Comparison of ENCODE assay signal across 8 cellular contexts in genomic region chr4:174283507-174284180, GRCh38. TPM values are rescaled to one million over a fixed set of nuclear protein-coding genes. Genes with fewer than 3 reads are reported as not detected.
DNase-seq lines count a peak whose midpoint lies in the region; ATAC-seq and TF ChIP-seq lines count a peak whose summit lies in the region.

Gene CEP44 (plus strand): TSS chr4:174283911. CDS start chr4:174299122, 15,211 bp downstream.
Gene FBXO8 (minus strand): TSS chr4:174283667. CDS start chr4:174263092, 20,575 bp downstream.

- intact Hi-C loops in activated CD4-positive, alpha-beta T cell treated with anti-CD3 and anti-CD28 coated beads, Interleukin-2, amount 10 ng/mL, durations not matched to agents 24 days and 14 days (cut with micrococcal nuclease) = loop anchor here (1.0 to 5.0 kb wide), 3 partner anchors 76 to 951 kb away; partner anchors contain the start of genes HMGB2 and SAP30

- ATAC-seq in GM19023 (IDR thresholded peaks at IDR 0.05; ENCODE audit: unreplicated experiment) (peak; percentile 73), HG03342 (IDR thresholded peaks at IDR 0.05; ENCODE audit: unreplicated experiment) (peak; percentile 50), left lobe of liver (peak; percentile 85)

- H3K9me3 Mint-ChIP-seq in activated CD4-positive, alpha-beta T cell treated with anti-CD3 and anti-CD28 coated beads, Interleukin-2, amount 10 ng/mL, durations not matched to agents 24 days and 14 days = peaks cover 4% of the 10 kb centered on the region

- TF ChIP-seq CTCF in coronary artery (IDR thresholded peaks at IDR 0.05) = no peak

- H3K27ac Mint-ChIP-seq in activated CD4-positive, alpha-beta T cell treated with anti-CD3 and anti-CD28 coated beads, Interleukin-2, amount 10 ng/mL, durations not matched to agents 24 days and 14 days = peak within 1 kb of the TSS; percentile 99

- H3K27me3 Mint-ChIP-seq in activated CD4-positive, alpha-beta T cell treated with anti-CD3 and anti-CD28 coated beads, Interleukin-2, amount 10 ng/mL, durations not matched to agents 24 days and 14 days = no peaks in the 10 kb centered on the region

- H3K4me1 Mint-ChIP-seq in activated CD4-positive, alpha-beta T cell treated with anti-CD3 and anti-CD28 coated beads, Interleukin-2, amount 10 ng/mL, durations not matched to agents 24 days and 14 days = peaks cover 43% of the 10 kb centered on the region

- DNase-seq in AML-193 (lab: John Stamatoyannopoulos, UW) (peak; percentile 80 to 81), NCI-H510A (lab: John Stamatoyannopoulos, UW) (peak; percentile 34), coronary artery (ENCODE audit: low spot score) (peak; percentile 80), left lobe of liver (ENCODE audit: low spot score) (peak; percentile 80)
- DNase-seq in activated CD4-positive, alpha-beta T cell treated with anti-CD3 and anti-CD28 coated beads, Interleukin-2, amount 10 ng/mL, durations not matched to agents 24 days and 14 days = peak; percentile 90
- peak; percentile 64 to 69 for DNase-seq in stimulated activated CD4-positive, alpha-beta T cell treated with anti-CD3 and anti-CD28 coated beads, Interleukin-2, amount 100 ng/mL, for 24 hours

- H3K27ac ChIP-seq in coronary artery = peak within 1 kb of the TSS; percentile 92 to 98

- peak within 1 kb of the TSS; percentile 80 for H3K4me3 ChIP-seq in coronary artery

- peak within 1 kb of the TSS; percentile 100 for H3K4me3 Mint-ChIP-seq in activated CD4-positive, alpha-beta T cell treated with anti-CD3 and anti-CD28 coated beads, Interleukin-2, amount 10 ng/mL, durations not matched to agents 24 days and 14 days

- H3K36me3 Mint-ChIP-seq in activated CD4-positive, alpha-beta T cell treated with anti-CD3 and anti-CD28 coated beads, Interleukin-2, amount 10 ng/mL, durations not matched to agents 24 days and 14 days (ENCODE audit: low read depth) = peaks cover 22% of the 10 kb centered on the region

RNA-seq across cellular contexts. Expression of gene CEP44, which starts in this region (rescaled TPM):
- 18.2 and 20.3 TPM in 2 replicates for total RNA-seq in activated CD4-positive, alpha-beta T cell treated with anti-CD3 and anti-CD28 coated beads, Interleukin-2, amount 10 ng/mL, durations not matched to agents 24 days and 14 days
- total RNA-seq in left lobe of liver = 5.2 TPM

RNA-seq across cellular contexts. Expression of gene FBXO8, which starts in this region (rescaled TPM):
- 18.3 and 18.6 TPM in 2 replicates for total RNA-seq in activated CD4-positive, alpha-beta T cell treated with anti-CD3 and anti-CD28 coated beads, Interleukin-2, amount 10 ng/mL, durations not matched to agents 24 days and 14 days
- 30.7 TPM for total RNA-seq in left lobe of liver

Comparison
In these comparisons a context has a peak if more than half of its experiments do, and no peak if none do; other contexts are left out.
1. Peak in every context shown above with its lines: DNase-seq, ATAC-seq, H3K4me3 ChIP-seq and H3K27ac ChIP-seq.
2. DNase-seq: peak in every context shown above with its lines; median percentile 90 in activated CD4-positive, alpha-beta T cell treated with anti-CD3 and anti-CD28 coated beads, Interleukin-2, amount 10 ng/mL, durations not matched to agents 24 days and 14 days; 80 in AML-193; 80 in coronary artery; 80 in left lobe of liver; 66 in stimulated activated CD4-positive, alpha-beta T cell treated with anti-CD3 and anti-CD28 coated beads, Interleukin-2, amount 100 ng/mL, for 24 hours; 34 in NCI-H510A.